In the genomic region with DNA sequence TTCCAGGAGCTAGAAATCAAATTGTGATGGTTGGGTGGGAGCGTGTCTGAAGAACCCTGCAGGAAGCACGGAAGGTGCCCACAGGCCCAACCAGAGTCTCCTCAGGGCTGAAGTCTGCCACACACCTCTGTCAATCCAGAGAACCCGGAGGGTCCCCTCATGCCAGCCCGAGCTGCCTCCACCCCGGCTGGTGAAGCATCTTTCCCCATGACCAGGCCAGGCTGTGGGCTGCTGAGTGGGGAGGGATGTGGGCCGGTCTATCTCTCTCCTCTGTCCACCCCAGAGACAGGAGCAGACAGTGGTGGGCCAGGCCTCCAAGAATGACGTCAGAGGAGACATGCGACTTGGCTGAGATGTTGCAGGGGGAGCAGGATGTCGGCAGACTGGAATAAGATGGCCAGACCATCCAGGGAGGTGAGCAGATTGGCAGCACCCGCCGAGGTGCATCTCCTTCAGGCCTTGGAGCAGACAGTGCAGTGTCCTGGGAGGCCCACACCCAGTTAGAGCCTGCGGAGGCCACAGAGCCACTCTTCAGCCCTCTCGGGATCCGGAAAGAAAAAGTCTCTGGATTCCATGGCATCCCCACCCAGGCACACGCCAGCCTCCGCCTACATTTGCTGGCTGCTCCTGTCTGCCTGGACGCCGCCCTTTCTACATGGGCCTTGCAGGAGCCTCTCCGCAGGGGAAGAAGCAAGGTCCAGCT, we compare ENCODE assay signal across 21 cellular contexts.
DNase-seq lines count a peak whose midpoint lies in the region; ATAC-seq and TF ChIP-seq lines count a peak whose summit lies in the region.
"Had no signal": no experiment of that assay in that cellular context is flagged by ENCODE, and none has a peak within 500 bp of the region (broad histone marks: within the 10 kb centered on the region; RNA-seq: fewer than 3 reads in every experiment).

No MANE protein-coding gene starts in this region.

- no peak overlapping the region for H3K27ac ChIP-seq in heart right ventricle
- H3K27ac ChIP-seq: 22Rv1; BLaER1 treated with 17β-estradiol and CSF1 and Interleukin-3, amounts not matched to agents 10 nM and 100 nM had no signal

- TF ChIP-seq CTCF in heart right ventricle (IDR thresholded peaks at IDR 0.05), result no peak

- H3K4me1 ChIP-seq in heart right ventricle, result no peaks in the 10 kb centered on the region
- H3K4me1 ChIP-seq: BE2C had no signal

- H3K4me3 Mint-ChIP-seq in activated CD4-positive, alpha-beta T cell treated with anti-CD3 and anti-CD28 coated beads for 36 hours, result no peak overlapping the region
- H3K4me3 Mint-ChIP-seq: CD14-positive monocyte; CD4-positive, alpha-beta T cell; CD8-positive, alpha-beta memory T cell had no signal

- H3K27me3 Mint-ChIP-seq in activated CD4-positive, alpha-beta T cell treated with anti-CD3 and anti-CD28 coated beads for 36 hours, result no peaks in the 10 kb centered on the region
- H3K27me3 Mint-ChIP-seq: CD4-positive, alpha-beta T cell had no signal

- POLR2A ChIA-PET in activated CD4-positive, alpha-beta T cell treated with anti-CD3 and anti-CD28 coated beads for 36 hours (lab: Charles Lee), result no interaction called here

- H3K9me3 ChIP-seq in heart right ventricle, result no peaks in the 10 kb centered on the region
- H3K9me3 ChIP-seq: BLaER1 treated with 17β-estradiol and CSF1 and Interleukin-3, amounts not matched to agents 10 nM and 100 nM had no signal

- H3K36me3 ChIP-seq in heart right ventricle (no peaks in the 10 kb centered on the region), H7 (replicated peaks; ENCODE audit: control insufficient read depth, insufficient read depth, low read length) (no peaks in the 10 kb centered on the region)
- H3K36me3 ChIP-seq: BE2C; BLaER1 treated with 17β-estradiol and CSF1 and Interleukin-3, amounts not matched to agents 10 nM and 100 nM had no signal

- intact Hi-C loops in cardiac septum (cut with DNase I), result no loop called here
- intact Hi-C loops in heart right ventricle (cut with DNase I), result no loop called here
- intact Hi-C loops in activated CD4-positive, alpha-beta T cell treated with anti-CD3 and anti-CD28 coated beads for 36 hours (cut with DNase I, micrococcal nuclease), result no loop called here

- no peaks in the 10 kb centered on the region for H3K36me3 Mint-ChIP-seq in activated CD4-positive, alpha-beta T cell treated with anti-CD3 and anti-CD28 coated beads for 36 hours (ENCODE audit: low read depth)
- H3K36me3 Mint-ChIP-seq: CD14-positive monocyte; CD8-positive, alpha-beta memory T cell had no signal

- H3K27me3 ChIP-seq in heart right ventricle (peaks cover 0 to 43% (median 24%) of the 10 kb centered on the region in 7 donors), H7 (ENCODE audit: control insufficient read depth, insufficient read depth, low read length) (no peaks in the 10 kb centered on the region)
- H3K27me3 ChIP-seq: BE2C; BLaER1 treated with 17β-estradiol and CSF1 and Interleukin-3, amounts not matched to agents 10 nM and 100 nM had no signal

- CTCF ChIA-PET in activated CD4-positive, alpha-beta T cell treated with anti-CD3 and anti-CD28 coated beads for 36 hours (lab: Charles Lee), result no interaction called here

- DNase-seq in cardiac septum (ENCODE audit: low spot score) (peak; percentile 31), heart right ventricle (no peak), AG20443 (ENCODE audit: low spot score) (peak; percentile 28), H7 (peak; percentile 29), mesenteric fat pad (ENCODE audit: low spot score) (peak; percentile 82), NCI-H510A treated with DMSO at 0.1 percent for 48 hours (lab: John Stamatoyannopoulos, UW) (no peak)
- no peak for DNase-seq in stimulated activated CD8-positive, alpha-beta memory T cell treated with anti-CD3 and anti-CD28 coated beads, Interleukin-4, amount 100 ng/mL, for 48 hours
- DNase-seq in activated CD4-positive, alpha-beta T cell treated with anti-CD3 and anti-CD28 coated beads for 36 hours, result no peak
- DNase-seq: AML-193; BE2C; CD4-positive, alpha-beta T cell; DMS 273 treated with DMSO at 0.1 percent for 48 hours; DMS79; EL; GDM1; GOT3; HCEC 1CT had no signal

- no peaks in the 10 kb centered on the region for H3K4me1 Mint-ChIP-seq in activated CD4-positive, alpha-beta T cell treated with anti-CD3 and anti-CD28 coated beads for 36 hours
- H3K4me1 Mint-ChIP-seq: CD14-positive monocyte; CD8-positive, alpha-beta memory T cell had no signal

- H3K9me3 Mint-ChIP-seq in activated CD4-positive, alpha-beta T cell treated with anti-CD3 and anti-CD28 coated beads for 36 hours (ENCODE audit: low read depth), result no peaks in the 10 kb centered on the region
- H3K9me3 Mint-ChIP-seq: CD4-positive, alpha-beta T cell; CD8-positive, alpha-beta memory T cell had no signal

- ATAC-seq in heart right ventricle, result no peak
- ATAC-seq in activated CD4-positive, alpha-beta T cell treated with anti-CD3 and anti-CD28 coated beads for 36 hours, result no peak

- H3K27ac Mint-ChIP-seq in activated CD4-positive, alpha-beta T cell treated with anti-CD3 and anti-CD28 coated beads for 36 hours, result no peak overlapping the region
- H3K27ac Mint-ChIP-seq: CD14-positive monocyte; CD4-positive, alpha-beta T cell had no signal

- 74 to 79% methylated on average over 19 of the region's 19 CpGs for WGBS in heart right ventricle, 2 donors

- no peak overlapping the region for H3K4me3 ChIP-seq in heart right ventricle
- H3K4me3 ChIP-seq in H7 (ENCODE audit: insufficient read depth, low read depth, low read length), result no peak overlapping the region
- H3K4me3 ChIP-seq: BLaER1 treated with 17β-estradiol and CSF1 and Interleukin-3, amounts not matched to agents 10 nM and 100 nM had no signal

Comparison
In these comparisons a context has a peak if more than half of its experiments do, and no peak if none do; other contexts are left out.
1. DNase-seq: peak in cardiac septum (single experiment), AG20443 (single experiment), H7 (single experiment) and mesenteric fat pad (single experiment); none in heart right ventricle (0 of 2), NCI-H510A treated with DMSO at 0.1 percent for 48 hours (single experiment), stimulated activated CD8-positive, alpha-beta memory T cell treated with anti-CD3 and anti-CD28 coated beads, Interleukin-4, amount 100 ng/mL, for 48 hours (single experiment) and activated CD4-positive, alpha-beta T cell treated with anti-CD3 and anti-CD28 coated beads for 36 hours (single experiment).